In genomic region chr1:44543816-44544185, GRCh38 we compare ENCODE assay signal across 24 cellular contexts.
DNase-seq lines count a peak whose midpoint lies in the region; ATAC-seq and TF ChIP-seq lines count a peak whose summit lies in the region.
"Had no signal": no experiment of that assay in that cellular context is flagged by ENCODE, and none has a peak within 500 bp of the region (broad histone marks: within the 10 kb centered on the region; RNA-seq: fewer than 3 reads in every experiment).

No MANE protein-coding gene starts in this region.

- H3K27me3 Mint-ChIP-seq in H9 (ENCODE audit: low read depth) (peaks cover 80% of the 10 kb centered on the region), chondrocyte (ENCODE audit: low read depth) (peaks cover 42% of the 10 kb centered on the region)

- DNase-seq in H9, result peak; percentile 64
- DNase-seq in trophoblast cell, result no peak
- DNase-seq in Right ventricle myocardium inferior (ENCODE audit: missing footprints), result no peak
- DNase-seq in chondrocyte (ENCODE audit: low spot score), result no peak
- DNase-seq in kidney glomerular epithelial cell (lab: John Stamatoyannopoulos, UW), result no peak
- no peak for DNase-seq in NCI-H1105 treated with DMSO at 0.1 percent for 48 hours (lab: John Stamatoyannopoulos, UW)
- DNase-seq: activated CD4-positive, alpha-beta T cell treated with anti-CD3 and anti-CD28 coated beads, Interleukin-2, amount 50 U/mL, for 4 hours; activated CD8-positive, alpha-beta memory T cell treated with anti-CD3 and anti-CD28 coated beads, Interleukin-2, amount 10 ng/mL, durations not matched to agents 7 days and 5 days; activated naive CD4-positive, alpha-beta T cell treated with Interleukin-2 at 50 U/mL for 16 hours; CD4-positive, alpha-beta T cell; foreskin melanocyte; HCEC 1CT; heart left ventricle; NCI-H1694 treated with DMSO at 0.1 percent for 48 hours; NK-92 treated with Interleukin-12 subunit alpha and Interleukin-12 subunit beta, amount 100 ng/mL, for 24 hours; PC-3; posterior cingulate gyrus; right cardiac atrium; stimulated activated CD4-positive, alpha-beta T cell treated with anti-CD3 and anti-CD28 coated beads, Interleukin-2, amount 100 ng/mL, for 24 hours had no signal

- H3K79me2 ChIP-seq in H9 (ENCODE audit: insufficient read depth, low read length) (no peaks in the 10 kb centered on the region), trophoblast cell (ENCODE audit: control insufficient read depth, insufficient read depth, low read length, poor library complexity) (no peaks in the 10 kb centered on the region)

- no peak overlapping the region for H3K4ac ChIP-seq in H9 (ENCODE audit: low read depth, low read length)
- no peak overlapping the region for H3K4ac ChIP-seq in trophoblast cell (ENCODE audit: low read depth, low read length)

- H2AK5ac ChIP-seq in H9 (ENCODE audit: insufficient read length, low read length) (no peak overlapping the region), trophoblast cell (ENCODE audit: low read length) (no peak overlapping the region)

- H4K91ac ChIP-seq in H9 (ENCODE audit: insufficient read length, low read depth, low read length) (no peak overlapping the region), trophoblast cell (ENCODE audit: low read depth, low read length) (no peak overlapping the region)

- no peak overlapping the region for H3K56ac ChIP-seq in H9 (ENCODE audit: insufficient read length, low read depth, low read length)

- H3K27me3 ChIP-seq in H9 (ENCODE audit: insufficient read depth, low read length) (no peaks in the 10 kb centered on the region; the same call in 1 of the 2 replicates), iPS-18a (ENCODE audit: control insufficient read depth, insufficient read depth, low read length) (peaks cover 53% of the 10 kb centered on the region), trophoblast cell (ENCODE audit: insufficient read depth, low read length) (peaks cover 3% of the 10 kb centered on the region)

- H2BK5ac ChIP-seq in H9 (ENCODE audit: insufficient read length, low read length), result no peak overlapping the region
- no peak overlapping the region for H2BK5ac ChIP-seq in trophoblast cell (ENCODE audit: low read depth, low read length, poor library complexity)

- H3K23me2 ChIP-seq in H9 (ENCODE audit: insufficient read length, low read depth, low read length, poor library complexity, severe bottlenecking), result no peaks in the 10 kb centered on the region

- H3K14ac ChIP-seq in H9 (ENCODE audit: insufficient read depth, low read length) (no peak overlapping the region), trophoblast cell (ENCODE audit: low read length) (no peak overlapping the region)

- TF ChIP-seq CTCF in H9 (conservative IDR thresholded peaks at IDR 0.05) (no peak), chondrocyte (IDR thresholded peaks at IDR 0.05) (no peak)

- H2BK12ac ChIP-seq in H9 (ENCODE audit: insufficient read length, low read depth, low read length) (no peak overlapping the region), trophoblast cell (ENCODE audit: low read length) (no peak overlapping the region)

- H4K8ac ChIP-seq in H9 (replicated peaks; ENCODE audit: insufficient read length, low read depth, low read length) (no peak overlapping the region), trophoblast cell (ENCODE audit: low read depth, low read length) (no peak overlapping the region)

- no peak for ATAC-seq in Right ventricle myocardium inferior
- ATAC-seq: activated CD8-positive, alpha-beta memory T cell treated with anti-CD3 and anti-CD28 coated beads, Interleukin-2, amount 10 ng/mL, durations not matched to agents 7 days and 5 days; heart left ventricle; PC-3; right cardiac atrium had no signal

- H3K9me3 ChIP-seq in H9 (ENCODE audit: control insufficient read depth, low read depth, low read length), result no peaks in the 10 kb centered on the region
- no peaks in the 10 kb centered on the region for H3K9me3 ChIP-seq in iPS-18a (ENCODE audit: control insufficient read depth, low read depth, low read length)
- H3K9me3 ChIP-seq in trophoblast cell (ENCODE audit: insufficient read depth, low read depth, low read length), result peaks cover 7% of the 10 kb centered on the region
- H3K9me3 ChIP-seq: heart left ventricle had no signal

- H2AFZ ChIP-seq in H9 (ENCODE audit: low read length), result no peak overlapping the region
- H2AFZ ChIP-seq in trophoblast cell (ENCODE audit: insufficient read depth, low read length, poor library complexity), result no peak overlapping the region

- H4K20me1 ChIP-seq in H9 (ENCODE audit: control insufficient read depth, insufficient read depth, insufficient read length), result no peaks in the 10 kb centered on the region

- H4K5ac ChIP-seq in H9 (ENCODE audit: insufficient read length, low read depth, low read length), result no peak overlapping the region

- H3K36me3 Mint-ChIP-seq in H9 (ENCODE audit: insufficient read depth in 1 of 3, low read depth in 3 of 3) (peaks cover 0 to 8% (median 0%) of the 10 kb centered on the region in 3 experiments; a peak in 3 of 7 replicates), chondrocyte (ENCODE audit: low read depth) (no peaks in the 10 kb centered on the region)
- H3K36me3 Mint-ChIP-seq: activated CD8-positive, alpha-beta memory T cell treated with anti-CD3 and anti-CD28 coated beads, Interleukin-2, amount 10 ng/mL, durations not matched to agents 7 days and 5 days; memory B cell had no signal

- no peak overlapping the region for H2BK15ac ChIP-seq in H9 (ENCODE audit: low read depth, low read length)

- H2BK120ac ChIP-seq in H9 (ENCODE audit: low read depth, low read length, poor library complexity, severe bottlenecking) (no peak overlapping the region), trophoblast cell (ENCODE audit: insufficient read depth, low read length, poor library complexity) (no peak overlapping the region)

- H3K27ac ChIP-seq in H9 (ENCODE audit: insufficient read length, low read depth, low read length) (peak overlapping the region; percentile 86), angular gyrus (ENCODE audit: low read depth, low read length) (peak overlapping the region; percentile 93), iPS-18a (ENCODE audit: low read length) (no peak overlapping the region), trophoblast cell (ENCODE audit: low read depth, low read length) (no peak overlapping the region)
- H3K27ac ChIP-seq: heart left ventricle, SK-N-MC had no signal

- H3K79me1 ChIP-seq in H9 (ENCODE audit: insufficient read depth, low read depth, low read length, poor library complexity, severe bottlenecking), result no peaks in the 10 kb centered on the region
- no peaks in the 10 kb centered on the region for H3K79me1 ChIP-seq in trophoblast cell (ENCODE audit: low read length)

- H3K4me3 ChIP-seq in iPS-18a (ENCODE audit: low read length) (peak overlapping the region; percentile 44), trophoblast cell (ENCODE audit: low read depth, low read length) (peak overlapping the region; percentile 9)
- H3K4me3 ChIP-seq: heart left ventricle, SK-N-MC had no signal

- H3K27ac Mint-ChIP-seq in H9, result peak overlapping the region; percentile 87 to 94 (median 93); a peak in 5 of 7 replicates
- no peak overlapping the region for H3K27ac Mint-ChIP-seq in chondrocyte (ENCODE audit: unreplicated experiment)
- H3K27ac Mint-ChIP-seq: activated CD8-positive, alpha-beta memory T cell treated with anti-CD3 and anti-CD28 coated beads, Interleukin-2, amount 10 ng/mL, durations not matched to agents 7 days and 5 days; CD4-positive, alpha-beta T cell; memory B cell; stimulated activated naive CD8-positive, alpha-beta T cell treated with anti-CD3 and anti-CD28 coated beads, Interleukin-15, Interleukin-2, amounts not matched to agents 100 ng/mL and 50 ng/mL, for 24 hours had no signal

- H3K4me1 Mint-ChIP-seq in H9 (peaks cover 70 to 72% of the 10 kb centered on the region in 2 experiments), chondrocyte (ENCODE audit: low read depth) (no peaks in the 10 kb centered on the region)
- H3K4me1 Mint-ChIP-seq: activated CD8-positive, alpha-beta memory T cell treated with anti-CD3 and anti-CD28 coated beads, Interleukin-2, amount 10 ng/mL, durations not matched to agents 7 days and 5 days had no signal

- H3K4me2 ChIP-seq in H9 (ENCODE audit: insufficient read depth, insufficient read length, low read length) (peak overlapping the region; percentile 61), trophoblast cell (ENCODE audit: low read length) (no peak overlapping the region)

- no peak overlapping the region for H2BK20ac ChIP-seq in H9 (ENCODE audit: low read depth, low read length, poor library complexity, severe bottlenecking)

- no peaks in the 10 kb centered on the region for H3K36me3 ChIP-seq in iPS-18a (ENCODE audit: control insufficient read depth, low read depth, low read length)
- no peaks in the 10 kb centered on the region for H3K36me3 ChIP-seq in trophoblast cell (ENCODE audit: control insufficient read depth in 1 of 2, insufficient read depth in 2 of 2, low read length in 2 of 2)
- H3K36me3 ChIP-seq: heart left ventricle had no signal

- H3K4me3 Mint-ChIP-seq in H9 (peak overlapping the region; percentile 43 to 72), chondrocyte (ENCODE audit: unreplicated experiment) (no peak overlapping the region)
- H3K4me3 Mint-ChIP-seq: activated CD8-positive, alpha-beta memory T cell treated with anti-CD3 and anti-CD28 coated beads, Interleukin-2, amount 10 ng/mL, durations not matched to agents 7 days and 5 days; CD4-positive, alpha-beta T cell; memory B cell; stimulated activated naive CD8-positive, alpha-beta T cell treated with anti-CD3 and anti-CD28 coated beads, Interleukin-15, Interleukin-2, amounts not matched to agents 100 ng/mL and 50 ng/mL, for 24 hours had no signal

- H3K18ac ChIP-seq in H9 (ENCODE audit: insufficient read length, low read depth, low read length), result no peak overlapping the region
- H3K18ac ChIP-seq in trophoblast cell (ENCODE audit: low read length), result no peak overlapping the region

- H4K12ac ChIP-seq in trophoblast cell (ENCODE audit: low read depth, low read length), result no peak overlapping the region

- no peak overlapping the region for H3T11ph ChIP-seq in H9 (ENCODE audit: low read length)

- intact Hi-C loops in Right ventricle myocardium inferior (cut with DNase I), result no loop called here

- H3K23ac ChIP-seq in H9 (ENCODE audit: insufficient read length, low read depth, low read length) (no peak overlapping the region), trophoblast cell (ENCODE audit: low read length) (no peak overlapping the region)

- H3K4me1 ChIP-seq in H9 (ENCODE audit: insufficient read depth, low read length) (peaks cover 20% of the 10 kb centered on the region; the same call in 1 of the 2 replicates), iPS-18a (ENCODE audit: control insufficient read depth, low read depth, low read length) (peaks cover 40% of the 10 kb centered on the region), trophoblast cell (ENCODE audit: control insufficient read depth in 1 of 2, insufficient read depth in 2 of 2, low read length in 2 of 2) (peaks cover 0 to 2% of the 10 kb centered on the region in 2 experiments)

- WGBS in H9 (ENCODE audit: extremely low coverage, insufficient read length, low lambda C conversion rate), result no CpG with 5 or more reads among the region's 7 CpGs
- WGBS in trophoblast cell (ENCODE audit: extremely low coverage, insufficient coverage, insufficient read length), result no CpG with 5 or more reads among the region's 7 CpGs

- no peak overlapping the region for H3K9ac ChIP-seq in H9 (ENCODE audit: extremely low read depth, insufficient read length, low read length)
- peak overlapping the region; percentile 6 for H3K9ac ChIP-seq in iPS-18a (ENCODE audit: low read length)
- no peak overlapping the region for H3K9ac ChIP-seq in trophoblast cell (ENCODE audit: low read length)

- H3K9me3 Mint-ChIP-seq in H9 (no peaks in the 10 kb centered on the region), chondrocyte (ENCODE audit: low read depth) (no peaks in the 10 kb centered on the region)
- H3K9me3 Mint-ChIP-seq: CD4-positive, alpha-beta T cell; memory B cell; stimulated activated naive CD8-positive, alpha-beta T cell treated with anti-CD3 and anti-CD28 coated beads, Interleukin-15, Interleukin-2, amounts not matched to agents 100 ng/mL and 50 ng/mL, for 24 hours had no signal

Comparison
In these comparisons a context has a peak if more than half of its experiments do, and no peak if none do; other contexts are left out.
1. H3K27ac ChIP-seq: peak in H9 (single experiment) and angular gyrus (single experiment); none in iPS-18a (single experiment) and trophoblast cell (single experiment).